ENCODE assay signal across 1 cellular context in the genomic region with DNA sequence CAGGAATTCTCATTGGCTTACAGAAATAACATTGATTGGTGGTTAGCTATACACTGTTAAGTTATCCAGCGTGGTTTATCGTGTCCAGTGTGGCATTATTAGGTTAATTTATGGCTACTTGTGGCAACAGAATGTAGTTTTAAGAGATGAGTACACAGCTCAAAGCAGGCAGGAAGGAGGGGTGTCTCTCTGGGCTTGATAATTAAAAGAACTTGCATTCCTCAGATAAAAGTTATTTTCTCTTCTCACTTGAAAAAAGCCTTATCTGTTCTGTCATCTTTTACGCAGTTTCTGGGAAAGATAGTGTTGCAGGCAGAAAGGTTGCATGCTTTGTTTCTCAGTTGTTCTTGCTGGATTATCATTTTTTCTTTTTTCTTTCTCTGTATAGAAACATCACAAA.
TF ChIP-seq lines count a peak whose summit lies in the region.

No MANE protein-coding gene starts in this region.

TF ChIP-seq in HCT116, 20 proteins besides CTCF, POLR2A, EP300 and RAD21 (continued from another document):
- TF ChIP-seq EZH2phosphoT487 (IDR thresholded peaks at IDR 0.05; ENCODE audit: borderline replicate concordance): no peak
- no peak for TF ChIP-seq YY1 (IDR thresholded peaks at IDR 0.05; ENCODE audit: extremely low read depth, insufficient replicate concordance, low read depth, low read length)
- no peak for TF ChIP-seq SIN3A (IDR thresholded peaks at IDR 0.05; ENCODE audit: low read depth)
- TF ChIP-seq CEBPB (IDR thresholded peaks at IDR 0.05; ENCODE audit: low read depth): no peak
- no peak for TF ChIP-seq EGR1 (IDR thresholded peaks at IDR 0.05; ENCODE audit: low read depth)
